In genomic region chr4:76213415-76214268, GRCh38 we compare ENCODE assay signal across 8 cellular contexts. TPM values are rescaled to one million over a fixed set of nuclear protein-coding genes. Genes with fewer than 3 reads are reported as not detected.
A peak's percentile ranks its signal among the peaks of the same experiment; 100 is the strongest.
DNase-seq lines count a peak whose midpoint lies in the region; ATAC-seq and TF ChIP-seq lines count a peak whose summit lies in the region.

SCARB2 (minus strand) TSS chr4:76213824; CDS start chr4:76213543, 281 bp downstream.

- H3K4me3 Mint-ChIP-seq in activated CD8-positive, alpha-beta T cell treated with anti-CD3 and anti-CD28 coated beads, Interleukin-2, amount 10 ng/mL, durations not matched to agents 7 days and 5 days: peak within 1 kb of the TSS; percentile 74
- peak within 1 kb of the TSS; percentile 96 for H3K4me3 Mint-ChIP-seq in memory B cell

- POLR2A ChIA-PET in activated CD8-positive, alpha-beta T cell treated with anti-CD3 and anti-CD28 coated beads, Interleukin-2, amount 10 ng/mL, durations not matched to agents 7 days and 5 days (lab: Charles Lee): interaction anchor here (0.8 to 1.7 kb wide), 3 partner anchors 10 to 66 kb away, joined by 3 to 6 read pairs (median 4); partner anchors contain the start of gene NUP54

- TF ChIP-seq CTCF in C4-2B (conservative IDR thresholded peaks at IDR 0.05): no peak

- no peaks in the 10 kb centered on the region for H3K9me3 Mint-ChIP-seq in activated CD8-positive, alpha-beta T cell treated with anti-CD3 and anti-CD28 coated beads, Interleukin-2, amount 10 ng/mL, durations not matched to agents 7 days and 5 days (ENCODE audit: insufficient read depth)
- H3K9me3 Mint-ChIP-seq in memory B cell: no peaks in the 10 kb centered on the region

- H3K4me1 Mint-ChIP-seq in activated CD8-positive, alpha-beta T cell treated with anti-CD3 and anti-CD28 coated beads, Interleukin-2, amount 10 ng/mL, durations not matched to agents 7 days and 5 days (ENCODE audit: low read depth): peaks cover 27% of the 10 kb centered on the region
- peaks cover 44% of the 10 kb centered on the region for H3K4me1 Mint-ChIP-seq in memory B cell

- H3K27ac Mint-ChIP-seq in activated CD8-positive, alpha-beta T cell treated with anti-CD3 and anti-CD28 coated beads, Interleukin-2, amount 10 ng/mL, durations not matched to agents 7 days and 5 days: peak within 1 kb of the TSS; percentile 87
- peak within 1 kb of the TSS; percentile 97 for H3K27ac Mint-ChIP-seq in memory B cell

- H3K4me3 ChIP-seq in effector memory CD4-positive, alpha-beta T cell (ENCODE audit: insufficient read depth, low read depth, low read length, poor library complexity, severe bottlenecking): peak within 1 kb of the TSS; percentile 66

- ATAC-seq in HG03378 (IDR thresholded peaks at IDR 0.05; ENCODE audit: unreplicated experiment) (peak; percentile 62), memory B cell (ENCODE audit: low read depth) (peak; percentile 75)
- ATAC-seq in activated CD8-positive, alpha-beta T cell treated with anti-CD3 and anti-CD28 coated beads, Interleukin-2, amount 10 ng/mL, durations not matched to agents 7 days and 5 days: peak; percentile 86

- peak within 1 kb of the TSS; percentile 97 for H3K27ac ChIP-seq in C4-2B
- H3K27ac ChIP-seq in effector memory CD4-positive, alpha-beta T cell (ENCODE audit: insufficient read depth, low read length, poor library complexity, severe bottlenecking): peak within 1 kb of the TSS; percentile 81

- no peaks in the 10 kb centered on the region for H3K36me3 Mint-ChIP-seq in activated CD8-positive, alpha-beta T cell treated with anti-CD3 and anti-CD28 coated beads, Interleukin-2, amount 10 ng/mL, durations not matched to agents 7 days and 5 days (ENCODE audit: low read depth)
- no peaks in the 10 kb centered on the region for H3K36me3 Mint-ChIP-seq in memory B cell

- no peaks in the 10 kb centered on the region for H3K36me3 ChIP-seq in effector memory CD4-positive, alpha-beta T cell (ENCODE audit: control insufficient read depth, insufficient read depth, low read length)

- peak; percentile 56 for DNase-seq in NCI-H748 treated with DMSO at 0.1 percent for 48 hours (lab: John Stamatoyannopoulos, UW)
- peak; percentile 69 for DNase-seq in activated CD8-positive, alpha-beta T cell treated with anti-CD3 and anti-CD28 coated beads, Interleukin-2, amount 10 ng/mL, durations not matched to agents 7 days and 5 days
- DNase-seq in effector memory CD4-positive, alpha-beta T cell: peak; percentile 70 to 73 (median 70)
- DNase-seq in memory B cell (ENCODE audit: low spot score in 2 of 2): peak; percentile 71 to 80
- peak; percentile 27 for DNase-seq in stimulated activated CD8-positive, alpha-beta memory T cell treated with anti-CD3 and anti-CD28 coated beads, Interleukin-15, amount 100 ng/mL, for 1 hour (ENCODE audit: low read depth)

- H3K9me3 ChIP-seq in effector memory CD4-positive, alpha-beta T cell (ENCODE audit: control insufficient read depth, low read length): no peaks in the 10 kb centered on the region

- CTCF ChIA-PET in activated CD8-positive, alpha-beta T cell treated with anti-CD3 and anti-CD28 coated beads, Interleukin-2, amount 10 ng/mL, durations not matched to agents 7 days and 5 days (lab: Charles Lee): interaction anchor here (1.2 kb wide), 1 partner anchor 14 kb away, joined by 4 read pairs; no protein-coding TSS in a partner anchor

- H3K27me3 Mint-ChIP-seq in activated CD8-positive, alpha-beta T cell treated with anti-CD3 and anti-CD28 coated beads, Interleukin-2, amount 10 ng/mL, durations not matched to agents 7 days and 5 days (ENCODE audit: low read depth): peaks cover 21% of the 10 kb centered on the region
- H3K27me3 Mint-ChIP-seq in memory B cell: no peaks in the 10 kb centered on the region

- H3K27me3 ChIP-seq in effector memory CD4-positive, alpha-beta T cell (replicated peaks; ENCODE audit: control insufficient read depth, insufficient read depth, low read length, poor library complexity, severe bottlenecking): no peaks in the 10 kb centered on the region

- TF ChIP-seq POLR2A in GM19193 (IDR thresholded peaks at IDR 0.05; ENCODE audit: extremely low read depth, insufficient read depth, insufficient read length): peak; percentile 64

- peaks cover 22% of the 10 kb centered on the region for H3K4me1 ChIP-seq in effector memory CD4-positive, alpha-beta T cell (ENCODE audit: control insufficient read depth, insufficient read depth, low read length, poor library complexity, severe bottlenecking)

RNA-seq across cellular contexts. Expression of gene SCARB2, which starts in this region (rescaled TPM):
- 10 to 100 TPM in 1 of 2 experiments, 1 to 10 TPM in 1; 8.6 to 10.7 TPM for total RNA-seq in activated CD8-positive, alpha-beta T cell treated with anti-CD3 and anti-CD28 coated beads, Interleukin-2, amount 10 ng/mL, durations not matched to agents 7 days and 5 days

Comparison
In these comparisons a context has a peak if more than half of its experiments do, and no peak if none do; other contexts are left out.
1. Peak in every context shown above with its lines: DNase-seq, ATAC-seq, H3K4me3 ChIP-seq and H3K27ac ChIP-seq.